In the genomic region with DNA sequence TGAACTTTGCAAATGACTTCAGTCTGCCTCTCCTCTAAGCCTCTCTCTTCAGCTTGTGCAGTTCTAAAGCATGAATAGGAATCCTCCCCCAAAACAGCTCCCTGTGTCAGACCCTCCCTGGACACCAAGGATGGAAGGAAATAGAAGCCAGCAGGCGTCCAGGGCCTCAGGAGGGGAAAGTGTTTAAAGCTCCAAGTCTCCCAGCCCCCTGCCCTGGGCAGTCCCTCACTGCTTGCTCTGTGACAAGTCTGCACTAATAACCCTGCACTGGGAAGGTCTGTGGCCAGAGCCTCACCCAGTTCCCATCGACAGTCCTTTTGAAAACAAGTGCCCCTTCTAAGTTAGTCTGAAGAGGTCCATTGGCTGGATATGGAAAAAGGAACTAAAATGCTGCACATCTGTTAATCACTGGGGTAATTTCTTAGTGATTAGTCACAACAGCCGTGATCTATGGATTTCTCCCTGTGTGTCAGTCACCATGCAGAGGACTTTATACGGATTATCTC, we compare ENCODE assay signal across 13 cellular contexts.
DNase-seq lines count a peak whose midpoint lies in the region; ATAC-seq and TF ChIP-seq lines count a peak whose summit lies in the region.
"Had no signal": no experiment of that assay in that cellular context is flagged by ENCODE, and none has a peak within 500 bp of the region (broad histone marks: within the 10 kb centered on the region; RNA-seq: fewer than 3 reads in every experiment).

No MANE protein-coding gene starts in this region.

- H3K27ac Mint-ChIP-seq in WTC11, result no peak overlapping the region
- H3K27ac Mint-ChIP-seq: activated naive CD8-positive, alpha-beta T cell treated with anti-CD3 and anti-CD28 coated beads, Interleukin-2, amount 50 U/mL, for 24 hours had no signal

- no peaks in the 10 kb centered on the region for H3K9me3 ChIP-seq in left ventricle myocardium inferior (replicated peaks)
- H3K9me3 ChIP-seq: BE2C had no signal

- in situ Hi-C loops in KBM-7 (cut with MboI; ENCODE audit: low pct_unique_long_range_greater_than_20kb, low sequenced_read_pairs), result no loop called here

- POLR2A ChIA-PET in WTC11 (lab: Charles Lee), result no interaction called here

- no peak overlapping the region for H3K4me3 Mint-ChIP-seq in WTC11
- H3K4me3 Mint-ChIP-seq: activated naive CD8-positive, alpha-beta T cell treated with anti-CD3 and anti-CD28 coated beads, Interleukin-2, amount 50 U/mL, for 24 hours had no signal

- H3K27me3 Mint-ChIP-seq in WTC11 (ENCODE audit: low read depth), result no peaks in the 10 kb centered on the region
- H3K27me3 Mint-ChIP-seq: activated naive CD8-positive, alpha-beta T cell treated with anti-CD3 and anti-CD28 coated beads, Interleukin-2, amount 50 U/mL, for 24 hours had no signal

- ATAC-seq in WTC11 (peak; percentile 59), GM18511 (IDR thresholded peaks at IDR 0.05; ENCODE audit: unreplicated experiment) (no peak), HG02588 (IDR thresholded peaks at IDR 0.05; ENCODE audit: unreplicated experiment) (no peak)
- ATAC-seq: activated naive CD8-positive, alpha-beta T cell treated with anti-CD3 and anti-CD28 coated beads, Interleukin-2, amount 50 U/mL, for 24 hours; K562 had no signal

- DNase-seq in Daoy (ENCODE audit: low read depth) (peak; percentile 7), WTC11 (ENCODE audit: low spot score) (no peak), left ventricle myocardium inferior (no peak), KBM-7 (no peak), NCI-H1436 (lab: John Stamatoyannopoulos, UW) (no peak)
- DNase-seq: activated CD4-positive, alpha-beta T cell treated with anti-CD3 and anti-CD28 coated beads, Interleukin-2, amount 50 U/mL, for 48 hours; activated naive CD8-positive, alpha-beta T cell treated with anti-CD3 and anti-CD28 coated beads, Interleukin-2, amount 50 U/mL, for 24 hours; BE2C; NCI-H345 had no signal

- H3K36me3 ChIP-seq in left ventricle myocardium inferior (no peaks in the 10 kb centered on the region), rectal smooth muscle tissue (ENCODE audit: control insufficient read depth, insufficient read depth, low read length) (no peaks in the 10 kb centered on the region)
- H3K36me3 ChIP-seq: BE2C had no signal

- H3K36me3 Mint-ChIP-seq in WTC11, result no peaks in the 10 kb centered on the region

- H3K4me1 Mint-ChIP-seq in WTC11, result peaks cover 41% of the 10 kb centered on the region
- H3K4me1 Mint-ChIP-seq: activated naive CD8-positive, alpha-beta T cell treated with anti-CD3 and anti-CD28 coated beads, Interleukin-2, amount 50 U/mL, for 24 hours had no signal

- H3K4me3 ChIP-seq in left ventricle myocardium inferior (no peak overlapping the region), rectal smooth muscle tissue (ENCODE audit: low read length) (no peak overlapping the region)
- H3K4me3 ChIP-seq: K562 had no signal

- H3K9me3 Mint-ChIP-seq in WTC11, result no peaks in the 10 kb centered on the region

- H3K27me3 ChIP-seq in left ventricle myocardium inferior (ENCODE audit: low read depth), result no peaks in the 10 kb centered on the region
- no peaks in the 10 kb centered on the region for H3K27me3 ChIP-seq in rectal smooth muscle tissue (ENCODE audit: control insufficient read depth, insufficient read depth, low read length)
- H3K27me3 ChIP-seq: BE2C had no signal

- H3K27ac ChIP-seq in left ventricle myocardium inferior (replicated peaks) (peak overlapping the region; percentile 53), rectal smooth muscle tissue (ENCODE audit: low read depth, low read length) (peak overlapping the region; percentile 76)

- CTCF ChIA-PET in WTC11 (lab: Charles Lee), result interaction anchor here (0.6 to 2.3 kb wide), 3 partner anchors 9 to 129 kb away, joined by 3 to 10 read pairs (median 3); no protein-coding TSS in a partner anchor

- TF ChIP-seq CTCF in WTC11 (IDR thresholded peaks at IDR 0.05) (no peak), left ventricle myocardium inferior (IDR thresholded peaks at IDR 0.05; ENCODE audit: borderline replicate concordance) (no peak)

- peaks cover 52% of the 10 kb centered on the region for H3K4me1 ChIP-seq in left ventricle myocardium inferior
- peaks cover 18% of the 10 kb centered on the region for H3K4me1 ChIP-seq in rectal smooth muscle tissue (ENCODE audit: control insufficient read depth, insufficient read depth, low read length)
- H3K4me1 ChIP-seq: BE2C had no signal

- no peak overlapping the region for H3K9ac ChIP-seq in rectal smooth muscle tissue (ENCODE audit: low read length)

- intact Hi-C loops in left ventricle myocardium inferior (cut with micrococcal nuclease), result no loop called here

TF ChIP-seq in WTC11, 78 proteins besides CTCF, POLR2A, EP300 and RAD21 (continues in another document):
- TF ChIP-seq JUN (CRISPR knock-in tag; IDR thresholded peaks at IDR 0.05), result no peak
- TF ChIP-seq, protein P1, sequence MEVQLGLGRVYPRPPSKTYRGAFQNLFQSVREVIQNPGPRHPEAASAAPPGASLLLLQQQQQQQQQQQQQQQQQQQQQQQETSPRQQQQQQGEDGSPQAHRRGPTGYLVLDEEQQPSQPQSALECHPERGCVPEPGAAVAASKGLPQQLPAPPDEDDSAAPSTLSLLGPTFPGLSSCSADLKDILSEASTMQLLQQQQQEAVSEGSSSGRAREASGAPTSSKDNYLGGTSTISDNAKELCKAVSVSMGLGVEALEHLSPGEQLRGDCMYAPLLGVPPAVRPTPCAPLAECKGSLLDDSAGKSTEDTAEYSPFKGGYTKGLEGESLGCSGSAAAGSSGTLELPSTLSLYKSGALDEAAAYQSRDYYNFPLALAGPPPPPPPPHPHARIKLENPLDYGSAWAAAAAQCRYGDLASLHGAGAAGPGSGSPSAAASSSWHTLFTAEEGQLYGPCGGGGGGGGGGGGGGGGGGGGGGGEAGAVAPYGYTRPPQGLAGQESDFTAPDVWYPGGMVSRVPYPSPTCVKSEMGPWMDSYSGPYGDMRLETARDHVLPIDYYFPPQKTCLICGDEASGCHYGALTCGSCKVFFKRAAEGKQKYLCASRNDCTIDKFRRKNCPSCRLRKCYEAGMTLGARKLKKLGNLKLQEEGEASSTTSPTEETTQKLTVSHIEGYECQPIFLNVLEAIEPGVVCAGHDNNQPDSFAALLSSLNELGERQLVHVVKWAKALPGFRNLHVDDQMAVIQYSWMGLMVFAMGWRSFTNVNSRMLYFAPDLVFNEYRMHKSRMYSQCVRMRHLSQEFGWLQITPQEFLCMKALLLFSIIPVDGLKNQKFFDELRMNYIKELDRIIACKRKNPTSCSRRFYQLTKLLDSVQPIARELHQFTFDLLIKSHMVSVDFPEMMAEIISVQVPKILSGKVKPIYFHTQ (CRISPR knock-in tag; IDR thresholded peaks at IDR 0.05), result no peak
- no peak for TF ChIP-seq SMAD4 (CRISPR knock-in tag; IDR thresholded peaks at IDR 0.05)
- no peak for TF ChIP-seq GTF2I (CRISPR knock-in tag; conservative IDR thresholded peaks at IDR 0.05)
- no peak for TF ChIP-seq ZNF219 (CRISPR knock-in tag; IDR thresholded peaks at IDR 0.05; ENCODE audit: borderline replicate concordance)
- TF ChIP-seq, protein P2, sequence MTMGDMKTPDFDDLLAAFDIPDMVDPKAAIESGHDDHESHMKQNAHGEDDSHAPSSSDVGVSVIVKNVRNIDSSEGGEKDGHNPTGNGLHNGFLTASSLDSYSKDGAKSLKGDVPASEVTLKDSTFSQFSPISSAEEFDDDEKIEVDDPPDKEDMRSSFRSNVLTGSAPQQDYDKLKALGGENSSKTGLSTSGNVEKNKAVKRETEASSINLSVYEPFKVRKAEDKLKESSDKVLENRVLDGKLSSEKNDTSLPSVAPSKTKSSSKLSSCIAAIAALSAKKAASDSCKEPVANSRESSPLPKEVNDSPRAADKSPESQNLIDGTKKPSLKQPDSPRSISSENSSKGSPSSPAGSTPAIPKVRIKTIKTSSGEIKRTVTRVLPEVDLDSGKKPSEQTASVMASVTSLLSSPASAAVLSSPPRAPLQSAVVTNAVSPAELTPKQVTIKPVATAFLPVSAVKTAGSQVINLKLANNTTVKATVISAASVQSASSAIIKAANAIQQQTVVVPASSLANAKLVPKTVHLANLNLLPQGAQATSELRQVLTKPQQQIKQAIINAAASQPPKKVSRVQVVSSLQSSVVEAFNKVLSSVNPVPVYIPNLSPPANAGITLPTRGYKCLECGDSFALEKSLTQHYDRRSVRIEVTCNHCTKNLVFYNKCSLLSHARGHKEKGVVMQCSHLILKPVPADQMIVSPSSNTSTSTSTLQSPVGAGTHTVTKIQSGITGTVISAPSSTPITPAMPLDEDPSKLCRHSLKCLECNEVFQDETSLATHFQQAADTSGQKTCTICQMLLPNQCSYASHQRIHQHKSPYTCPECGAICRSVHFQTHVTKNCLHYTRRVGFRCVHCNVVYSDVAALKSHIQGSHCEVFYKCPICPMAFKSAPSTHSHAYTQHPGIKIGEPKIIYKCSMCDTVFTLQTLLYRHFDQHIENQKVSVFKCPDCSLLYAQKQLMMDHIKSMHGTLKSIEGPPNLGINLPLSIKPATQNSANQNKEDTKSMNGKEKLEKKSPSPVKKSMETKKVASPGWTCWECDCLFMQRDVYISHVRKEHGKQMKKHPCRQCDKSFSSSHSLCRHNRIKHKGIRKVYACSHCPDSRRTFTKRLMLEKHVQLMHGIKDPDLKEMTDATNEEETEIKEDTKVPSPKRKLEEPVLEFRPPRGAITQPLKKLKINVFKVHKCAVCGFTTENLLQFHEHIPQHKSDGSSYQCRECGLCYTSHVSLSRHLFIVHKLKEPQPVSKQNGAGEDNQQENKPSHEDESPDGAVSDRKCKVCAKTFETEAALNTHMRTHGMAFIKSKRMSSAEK (CRISPR knock-in tag; IDR thresholded peaks at IDR 0.05; ENCODE audit: borderline replicate concordance), result no peak
- TF ChIP-seq, protein P3, sequence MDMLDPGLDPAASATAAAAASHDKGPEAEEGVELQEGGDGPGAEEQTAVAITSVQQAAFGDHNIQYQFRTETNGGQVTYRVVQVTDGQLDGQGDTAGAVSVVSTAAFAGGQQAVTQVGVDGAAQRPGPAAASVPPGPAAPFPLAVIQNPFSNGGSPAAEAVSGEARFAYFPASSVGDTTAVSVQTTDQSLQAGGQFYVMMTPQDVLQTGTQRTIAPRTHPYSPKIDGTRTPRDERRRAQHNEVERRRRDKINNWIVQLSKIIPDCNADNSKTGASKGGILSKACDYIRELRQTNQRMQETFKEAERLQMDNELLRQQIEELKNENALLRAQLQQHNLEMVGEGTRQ (CRISPR knock-in tag; IDR thresholded peaks at IDR 0.05), result no peak
- no peak for TF ChIP-seq ZNF416 (CRISPR knock-in tag; IDR thresholded peaks at IDR 0.05)
- TF ChIP-seq IRF2 (CRISPR knock-in tag; IDR thresholded peaks at IDR 0.05; ENCODE audit: borderline replicate concordance, low read depth), result no peak
- no peak for TF ChIP-seq ZNF232 (CRISPR knock-in tag; IDR thresholded peaks at IDR 0.05)
- TF ChIP-seq NFATC4 (CRISPR knock-in tag; IDR thresholded peaks at IDR 0.05), result no peak
- no peak for TF ChIP-seq SOX15 (CRISPR knock-in tag; IDR thresholded peaks at IDR 0.05)
- TF ChIP-seq SMAD3 (CRISPR knock-in tag; IDR thresholded peaks at IDR 0.05; ENCODE audit: borderline replicate concordance), result no peak
